8 cellular contexts compared by ENCODE assay signal in genomic region chr9:109251080-109251775, GRCh38.
DNase-seq lines count a peak whose midpoint lies in the region; ATAC-seq and TF ChIP-seq lines count a peak whose summit lies in the region.

No MANE protein-coding gene starts in this region.

- H3K27ac Mint-ChIP-seq in Calu3 (ENCODE audit: unreplicated experiment) (no peak overlapping the region), mesothelial cell of epicardium (no peak overlapping the region)
- H3K27ac Mint-ChIP-seq in activated naive CD8-positive, alpha-beta T cell treated with anti-CD3 and anti-CD28 coated beads, Interleukin-2, amount 50 U/mL, for 24 hours = no peak overlapping the region

- intact Hi-C loops in Calu3 (cut with micrococcal nuclease; ENCODE audit: unreplicated experiment) = no loop called here

- no TSS peak for BruUV-seq in Calu3 (replicated peaks; lab: Mats Ljungman, UMichigan)

- DNase-seq in Calu3 = peak; percentile 5
- peak; percentile 46 for DNase-seq in NCI-H187 treated with DMSO at 0.1 percent for 48 hours (lab: John Stamatoyannopoulos, UW)
- DNase-seq in astrocyte of the cerebellum (ENCODE audit: low read depth) = peak; percentile 57
- no peak for DNase-seq in lung (ENCODE audit: low spot score)
- no peak for DNase-seq in activated naive CD8-positive, alpha-beta T cell treated with anti-CD3 and anti-CD28 coated beads, Interleukin-2, amount 50 U/mL, for 24 hours
- DNase-seq in mesothelial cell of epicardium (ENCODE audit: low spot score in 2 of 2, unreplicated experiment in 2 of 2) = no peak

- no peaks in the 10 kb centered on the region for H3K9me3 ChIP-seq in lung (ENCODE audit: control insufficient read depth in 2 of 2, insufficient read depth in 1 of 2, low read length in 1 of 2)

- CTCF ChIA-PET in Calu3 (lab: Charles Lee) = no interaction called here

- no peaks in the 10 kb centered on the region for H3K36me3 ChIP-seq in lung (ENCODE audit: control insufficient read depth in 2 of 2, insufficient read depth in 2 of 2, low read length in 2 of 2)

- TF ChIP-seq CTCF in Calu3 (IDR thresholded peaks at IDR 0.05; ENCODE audit: unreplicated experiment) = no peak
- TF ChIP-seq CTCF in astrocyte of the cerebellum (IDR thresholded peaks at IDR 0.05; ENCODE audit: low read depth, low read length, missing control alignments) = no peak
- TF ChIP-seq CTCF in lung (IDR thresholded peaks at IDR 0.05; ENCODE audit: control extremely low read depth, extremely low read depth) = no peak
- TF ChIP-seq CTCF in mesothelial cell of epicardium (IDR thresholded peaks at IDR 0.05; ENCODE audit: unreplicated experiment) = no peak

- no peak overlapping the region for H3K4me3 ChIP-seq in astrocyte of the cerebellum (ENCODE audit: low read depth, low read length)
- no peak overlapping the region for H3K4me3 ChIP-seq in lung

- H3K4me1 ChIP-seq in lung (ENCODE audit: control insufficient read depth in 2 of 2, insufficient read depth in 2 of 2, low read length in 2 of 2) = peaks cover 0 to 6% of the 10 kb centered on the region in 2 donors

- ATAC-seq in lung (ENCODE audit: insufficient read depth, low FRiP score) (peak; percentile 65), GM19324 (IDR thresholded peaks at IDR 0.05; ENCODE audit: low FRiP score, unreplicated experiment) (no peak), GM21515 (IDR thresholded peaks at IDR 0.05; ENCODE audit: unreplicated experiment) (no peak)
- no peak for ATAC-seq in activated naive CD8-positive, alpha-beta T cell treated with anti-CD3 and anti-CD28 coated beads, Interleukin-2, amount 50 U/mL, for 24 hours

- in situ Hi-C loops in astrocyte of the cerebellum (cut with HindIII; ENCODE audit: low sequenced_read_pairs) = no loop called here

- H3K9me3 Mint-ChIP-seq in Calu3 (ENCODE audit: low read depth, unreplicated experiment) (no peaks in the 10 kb centered on the region), mesothelial cell of epicardium (no peaks in the 10 kb centered on the region)
- H3K9me3 Mint-ChIP-seq in activated naive CD8-positive, alpha-beta T cell treated with anti-CD3 and anti-CD28 coated beads, Interleukin-2, amount 50 U/mL, for 24 hours = no peaks in the 10 kb centered on the region

- peak overlapping the region in 1 of 2 donors; percentile 81 for H3K27ac ChIP-seq in lung (ENCODE audit: low read depth in 1 of 2, low read length in 1 of 2)

- H3K36me3 Mint-ChIP-seq in Calu3 (ENCODE audit: insufficient read depth, unreplicated experiment) = no peaks in the 10 kb centered on the region
- H3K36me3 Mint-ChIP-seq in activated naive CD8-positive, alpha-beta T cell treated with anti-CD3 and anti-CD28 coated beads, Interleukin-2, amount 50 U/mL, for 24 hours (ENCODE audit: low read depth) = no peaks in the 10 kb centered on the region
- peaks cover 4% of the 10 kb centered on the region for H3K36me3 Mint-ChIP-seq in mesothelial cell of epicardium

- H3K27me3 ChIP-seq in lung (ENCODE audit: control insufficient read depth, insufficient read depth) = no peaks in the 10 kb centered on the region

- 61 to 68% methylated on average over 10 of the region's 10 CpGs for WGBS in lung, 2 donors

- H3K4me1 Mint-ChIP-seq in Calu3 (ENCODE audit: low read depth, unreplicated experiment) (peaks cover 12% of the 10 kb centered on the region), mesothelial cell of epicardium (no peaks in the 10 kb centered on the region)
- H3K4me1 Mint-ChIP-seq in activated naive CD8-positive, alpha-beta T cell treated with anti-CD3 and anti-CD28 coated beads, Interleukin-2, amount 50 U/mL, for 24 hours = no peaks in the 10 kb centered on the region

- H3K27me3 Mint-ChIP-seq in Calu3 (ENCODE audit: unreplicated experiment) = no peaks in the 10 kb centered on the region
- H3K27me3 Mint-ChIP-seq in activated naive CD8-positive, alpha-beta T cell treated with anti-CD3 and anti-CD28 coated beads, Interleukin-2, amount 50 U/mL, for 24 hours = no peaks in the 10 kb centered on the region
- H3K27me3 Mint-ChIP-seq in mesothelial cell of epicardium (ENCODE audit: low read depth) = no peaks in the 10 kb centered on the region

- H3K4me3 Mint-ChIP-seq in Calu3 (ENCODE audit: low read depth, unreplicated experiment) (no peak overlapping the region), mesothelial cell of epicardium (no peak overlapping the region)
- H3K4me3 Mint-ChIP-seq in activated naive CD8-positive, alpha-beta T cell treated with anti-CD3 and anti-CD28 coated beads, Interleukin-2, amount 50 U/mL, for 24 hours = no peak overlapping the region

Comparison
In these comparisons a context has a peak if more than half of its experiments do, and no peak if none do; other contexts are left out.
1. DNase-seq: peak in Calu3 (single experiment), NCI-H187 treated with DMSO at 0.1 percent for 48 hours (single experiment) and astrocyte of the cerebellum (single experiment); none in lung (single experiment), activated naive CD8-positive, alpha-beta T cell treated with anti-CD3 and anti-CD28 coated beads, Interleukin-2, amount 50 U/mL, for 24 hours (single experiment) and mesothelial cell of epicardium (0 of 2).